ENCODE assay signal across 1 cellular context in genomic region chr1:85681087-85681486, GRCh38.
TF ChIP-seq lines count a peak whose summit lies in the region.

No MANE protein-coding gene starts in this region.

TF ChIP-seq in HepG2, 621 proteins besides CTCF, POLR2A, EP300 and RAD21 (continued from another document and continues in another):
- TF ChIP-seq AKNA (CRISPR knock-in tag; IDR thresholded peaks at IDR 0.05; ENCODE audit: borderline replicate concordance), result no peak
- TF ChIP-seq HMG20A (CRISPR knock-in tag; IDR thresholded peaks at IDR 0.05; ENCODE audit: borderline replicate concordance), result peak; percentile 58; the same call in 1 of the 2 replicates
- no peak for TF ChIP-seq ZNF180 (CRISPR knock-in tag; IDR thresholded peaks at IDR 0.05; ENCODE audit: borderline replicate concordance, low read depth)
- peak; percentile 49; the same call in 1 of the 2 replicates for TF ChIP-seq HDAC2 (CRISPR knock-in tag; IDR thresholded peaks at IDR 0.05)
- TF ChIP-seq E2F2 (CRISPR knock-in tag; IDR thresholded peaks at IDR 0.05; ENCODE audit: borderline replicate concordance), result no peak
- TF ChIP-seq NFYC (CRISPR knock-in tag; IDR thresholded peaks at IDR 0.05), result no peak
- no peak for TF ChIP-seq MXD1 (CRISPR knock-in tag; IDR thresholded peaks at IDR 0.05)
- no peak for TF ChIP-seq ZNF253 (CRISPR knock-in tag; IDR thresholded peaks at IDR 0.05; ENCODE audit: borderline replicate concordance)
- TF ChIP-seq, protein P1, sequence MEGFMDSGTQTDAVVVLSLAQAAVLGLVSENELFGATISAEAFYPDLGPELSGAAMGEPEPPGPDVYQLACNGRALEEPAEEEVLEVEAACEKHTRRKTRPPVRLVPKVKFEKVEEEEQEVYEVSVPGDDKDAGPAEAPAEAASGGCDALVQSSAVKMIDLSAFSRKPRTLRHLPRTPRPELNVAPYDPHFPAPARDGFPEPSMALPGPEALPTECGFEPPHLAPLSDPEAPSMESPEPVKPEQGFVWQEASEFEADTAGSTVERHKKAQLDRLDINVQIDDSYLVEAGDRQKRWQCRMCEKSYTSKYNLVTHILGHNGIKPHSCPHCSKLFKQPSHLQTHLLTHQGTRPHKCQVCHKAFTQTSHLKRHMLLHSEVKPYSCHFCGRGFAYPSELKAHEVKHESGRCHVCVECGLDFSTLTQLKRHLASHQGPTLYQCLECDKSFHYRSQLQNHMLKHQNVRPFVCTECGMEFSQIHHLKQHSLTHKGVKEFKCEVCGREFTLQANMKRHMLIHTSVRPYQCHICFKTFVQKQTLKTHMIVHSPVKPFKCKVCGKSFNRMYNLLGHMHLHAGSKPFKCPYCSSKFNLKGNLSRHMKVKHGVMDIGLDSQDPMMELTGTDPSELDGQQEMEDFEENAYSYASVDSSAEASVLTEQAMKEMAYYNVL (CRISPR knock-in tag; IDR thresholded peaks at IDR 0.05; ENCODE audit: borderline replicate concordance), result peak; percentile 27; the same call in 1 of the 2 replicates
- TF ChIP-seq, protein P2, sequence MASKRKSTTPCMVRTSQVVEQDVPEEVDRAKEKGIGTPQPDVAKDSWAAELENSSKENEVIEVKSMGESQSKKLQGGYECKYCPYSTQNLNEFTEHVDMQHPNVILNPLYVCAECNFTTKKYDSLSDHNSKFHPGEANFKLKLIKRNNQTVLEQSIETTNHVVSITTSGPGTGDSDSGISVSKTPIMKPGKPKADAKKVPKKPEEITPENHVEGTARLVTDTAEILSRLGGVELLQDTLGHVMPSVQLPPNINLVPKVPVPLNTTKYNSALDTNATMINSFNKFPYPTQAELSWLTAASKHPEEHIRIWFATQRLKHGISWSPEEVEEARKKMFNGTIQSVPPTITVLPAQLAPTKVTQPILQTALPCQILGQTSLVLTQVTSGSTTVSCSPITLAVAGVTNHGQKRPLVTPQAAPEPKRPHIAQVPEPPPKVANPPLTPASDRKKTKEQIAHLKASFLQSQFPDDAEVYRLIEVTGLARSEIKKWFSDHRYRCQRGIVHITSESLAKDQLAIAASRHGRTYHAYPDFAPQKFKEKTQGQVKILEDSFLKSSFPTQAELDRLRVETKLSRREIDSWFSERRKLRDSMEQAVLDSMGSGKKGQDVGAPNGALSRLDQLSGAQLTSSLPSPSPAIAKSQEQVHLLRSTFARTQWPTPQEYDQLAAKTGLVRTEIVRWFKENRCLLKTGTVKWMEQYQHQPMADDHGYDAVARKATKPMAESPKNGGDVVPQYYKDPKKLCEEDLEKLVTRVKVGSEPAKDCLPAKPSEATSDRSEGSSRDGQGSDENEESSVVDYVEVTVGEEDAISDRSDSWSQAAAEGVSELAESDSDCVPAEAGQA (IDR thresholded peaks at IDR 0.05; ENCODE audit: low read depth), result no peak
- TF ChIP-seq, protein P2 (CRISPR knock-in tag; IDR thresholded peaks at IDR 0.05; ENCODE audit: borderline replicate concordance), result no peak
- TF ChIP-seq KDM5A (IDR thresholded peaks at IDR 0.05; ENCODE audit: borderline replicate concordance, low read length), result no peak; the same call in 1 of the 2 replicates
- no peak for TF ChIP-seq TERF1 (CRISPR knock-in tag; IDR thresholded peaks at IDR 0.05)
- TF ChIP-seq RXRB (CRISPR knock-in tag; IDR thresholded peaks at IDR 0.05; ENCODE audit: borderline replicate concordance), result peak; percentile 49; the same call in 1 of the 2 replicates
- no peak for TF ChIP-seq AKAP8 (CRISPR knock-in tag; IDR thresholded peaks at IDR 0.05)
- no peak for TF ChIP-seq ZFX (CRISPR knock-in tag; IDR thresholded peaks at IDR 0.05; ENCODE audit: low read depth)
- no peak for TF ChIP-seq ZNF816 (CRISPR knock-in tag; IDR thresholded peaks at IDR 0.05; ENCODE audit: borderline replicate concordance)
- no peak for TF ChIP-seq ZSCAN30 (CRISPR knock-in tag; IDR thresholded peaks at IDR 0.05)
- no peak for TF ChIP-seq ZNF350 (CRISPR knock-in tag; IDR thresholded peaks at IDR 0.05; ENCODE audit: borderline replicate concordance, low read depth)
- TF ChIP-seq PITX1 (CRISPR knock-in tag; IDR thresholded peaks at IDR 0.05), result no peak
- no peak for TF ChIP-seq NFYB (CRISPR knock-in tag; IDR thresholded peaks at IDR 0.05)
- TF ChIP-seq POGK (CRISPR knock-in tag; conservative IDR thresholded peaks at IDR 0.05), result no peak
- TF ChIP-seq SP2 (CRISPR knock-in tag; IDR thresholded peaks at IDR 0.05), result no peak
- no peak for TF ChIP-seq PBX3 (CRISPR knock-in tag; IDR thresholded peaks at IDR 0.05; ENCODE audit: borderline replicate concordance)
- no peak for TF ChIP-seq EEA1 (CRISPR knock-in tag; IDR thresholded peaks at IDR 0.05; ENCODE audit: borderline replicate concordance)
- no peak for TF ChIP-seq ZNF607 (CRISPR knock-in tag; IDR thresholded peaks at IDR 0.05; ENCODE audit: borderline replicate concordance)
- TF ChIP-seq TOPORS (CRISPR knock-in tag; IDR thresholded peaks at IDR 0.05), result no peak
- TF ChIP-seq ZNF629 (CRISPR knock-in tag; conservative IDR thresholded peaks at IDR 0.05), result no peak
- no peak for TF ChIP-seq ZBTB42 (CRISPR knock-in tag; IDR thresholded peaks at IDR 0.05)
- TF ChIP-seq KAT8 (CRISPR knock-in tag; IDR thresholded peaks at IDR 0.05), result no peak
- TF ChIP-seq NBN (conservative IDR thresholded peaks at IDR 0.05), result no peak
- TF ChIP-seq GATA4 (IDR thresholded peaks at IDR 0.05; ENCODE audit: borderline replicate concordance, low read depth), result no peak
- TF ChIP-seq, protein P3, sequence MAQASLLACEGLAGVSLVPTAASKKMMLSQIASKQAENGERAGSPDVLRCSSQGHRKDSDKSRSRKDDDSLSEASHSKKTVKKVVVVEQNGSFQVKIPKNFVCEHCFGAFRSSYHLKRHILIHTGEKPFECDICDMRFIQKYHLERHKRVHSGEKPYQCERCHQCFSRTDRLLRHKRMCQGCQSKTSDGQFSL (CRISPR knock-in tag; IDR thresholded peaks at IDR 0.05), result no peak
- no peak for TF ChIP-seq MZF1 (CRISPR knock-in tag; IDR thresholded peaks at IDR 0.05; ENCODE audit: borderline replicate concordance)
- no peak for TF ChIP-seq ZNF274 (CRISPR knock-in tag; IDR thresholded peaks at IDR 0.05)
- no peak for TF ChIP-seq ZNF704 (CRISPR knock-in tag; IDR thresholded peaks at IDR 0.05; ENCODE audit: borderline replicate concordance)
- TF ChIP-seq FOXM1 (CRISPR knock-in tag; IDR thresholded peaks at IDR 0.05), result no peak
- no peak for TF ChIP-seq CAMTA2 (CRISPR knock-in tag; IDR thresholded peaks at IDR 0.05; ENCODE audit: borderline replicate concordance)
- no peak for TF ChIP-seq POLR2G (IDR thresholded peaks at IDR 0.05; ENCODE audit: low read depth, low read length)
- TF ChIP-seq PTBP1 (IDR thresholded peaks at IDR 0.05; ENCODE audit: low read depth, low read length, poor library complexity, severe bottlenecking), result no peak
- no peak for TF ChIP-seq ZBTB3 (CRISPR knock-in tag; IDR thresholded peaks at IDR 0.05; ENCODE audit: borderline replicate concordance, low read depth)
